In the genomic region with DNA sequence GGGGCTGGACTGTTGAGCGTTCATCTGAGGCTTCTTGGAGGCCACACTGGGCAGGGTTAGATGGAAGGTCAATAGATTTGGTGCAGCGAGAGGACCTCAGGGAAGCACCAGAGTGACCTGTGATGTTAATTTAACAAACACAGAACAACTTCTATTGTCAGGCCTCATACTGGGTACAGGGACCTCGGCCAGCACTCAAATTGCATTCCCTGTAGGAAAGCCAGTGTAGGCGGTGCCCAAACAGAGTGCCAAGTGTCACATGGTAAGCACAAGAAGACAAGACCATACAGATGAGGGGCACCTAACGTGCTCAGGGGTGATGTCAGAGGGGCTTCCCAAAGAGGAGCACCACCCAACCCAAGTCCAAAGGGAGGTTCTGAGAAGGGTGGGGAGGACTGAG, we compare ENCODE assay signal across 15 cellular contexts. TPM values are rescaled to one million over a fixed set of nuclear protein-coding genes. Genes with fewer than 3 reads are reported as not detected.
DNase-seq lines count a peak whose midpoint lies in the region; ATAC-seq and TF ChIP-seq lines count a peak whose summit lies in the region.
"Had no signal": no experiment of that assay in that cellular context is flagged by ENCODE, and none has a peak within 500 bp of the region (broad histone marks: within the 10 kb centered on the region; RNA-seq: fewer than 3 reads in every experiment).

No MANE protein-coding gene starts in this region.

- H3K4me3 Mint-ChIP-seq in Calu3 (ENCODE audit: low read depth, unreplicated experiment) (no peak overlapping the region), progenitor cell of endocrine pancreas (ENCODE audit: low read depth) (no peak overlapping the region)
- H3K4me3 Mint-ChIP-seq in effector memory CD8-positive, alpha-beta T cell = peak overlapping the region; percentile 74 to 84
- peak overlapping the region; percentile 71 for H3K4me3 Mint-ChIP-seq in stimulated activated effector memory CD8-positive, alpha-beta T cell treated with anti-CD3 and anti-CD28 coated beads, Interleukin-12 subunit alpha, Interleukin-12 subunit beta, amount 100 ng/mL, for 72 hours

- DNase-seq in activated naive CD4-positive, alpha-beta T cell treated with anti-CD3 and anti-CD28 coated beads, Interleukin-2, amount 50 U/mL, for 72 hours (ENCODE audit: low spot score in 2 of 2) = no peak
- DNase-seq in activated naive CD4-positive, alpha-beta T cell treated with anti-CD3 and anti-CD28 coated beads, Interleukin-2, amount 50 U/mL, for 16 hours = no peak
- DNase-seq in Calu3 (no peak), progenitor cell of endocrine pancreas (ENCODE audit: low spot score, unreplicated experiment) (no peak), NCI-H128 (lab: John Stamatoyannopoulos, UW; ENCODE audit: unreplicated experiment) (no peak), retina (no peak)
- no peak for DNase-seq in effector memory CD8-positive, alpha-beta T cell
- DNase-seq in stimulated activated effector memory CD8-positive, alpha-beta T cell treated with anti-CD3 and anti-CD28 coated beads, Interleukin-12 subunit alpha, Interleukin-12 subunit beta, amount 100 ng/mL, for 72 hours (ENCODE audit: low spot score in 2 of 2) = no peak
- DNase-seq: MM.1S, NCI-H1694, NCI-H526 treated with DMSO at 0.1 percent for 48 hours, SW 1271 had no signal

- H3K36me3 Mint-ChIP-seq in activated naive CD4-positive, alpha-beta T cell treated with anti-CD3 and anti-CD28 coated beads, Interleukin-2, amount 50 U/mL, for 72 hours = peaks cover 0 to 9% of the 10 kb centered on the region in 2 donors
- peaks cover 14% of the 10 kb centered on the region for H3K36me3 Mint-ChIP-seq in Calu3 (ENCODE audit: insufficient read depth, unreplicated experiment)
- H3K36me3 Mint-ChIP-seq in effector memory CD8-positive, alpha-beta T cell (ENCODE audit: insufficient read depth) = peaks cover 20% of the 10 kb centered on the region
- H3K36me3 Mint-ChIP-seq in stimulated activated effector memory CD8-positive, alpha-beta T cell treated with anti-CD3 and anti-CD28 coated beads, Interleukin-12 subunit alpha, Interleukin-12 subunit beta, amount 100 ng/mL, for 72 hours = peaks cover 13% of the 10 kb centered on the region
- peaks cover 8% of the 10 kb centered on the region for H3K36me3 Mint-ChIP-seq in progenitor cell of endocrine pancreas (ENCODE audit: insufficient read depth)

- H3K27ac Mint-ChIP-seq in activated naive CD4-positive, alpha-beta T cell treated with anti-CD3 and anti-CD28 coated beads, Interleukin-2, amount 50 U/mL, for 72 hours = peak overlapping the region; percentile 16 to 74
- H3K27ac Mint-ChIP-seq in Calu3 (ENCODE audit: unreplicated experiment) (peak overlapping the region; percentile 54), progenitor cell of endocrine pancreas (no peak overlapping the region)
- peak overlapping the region; percentile 55 to 72 for H3K27ac Mint-ChIP-seq in effector memory CD8-positive, alpha-beta T cell
- peak overlapping the region; percentile 89 for H3K27ac Mint-ChIP-seq in stimulated activated effector memory CD8-positive, alpha-beta T cell treated with anti-CD3 and anti-CD28 coated beads, Interleukin-12 subunit alpha, Interleukin-12 subunit beta, amount 100 ng/mL, for 72 hours
- H3K27ac Mint-ChIP-seq: activated T-cell treated with anti-CD3 and anti-CD28 coated beads, Interleukin-2, amount 50 U/mL, for 72 hours had no signal

- intact Hi-C loops in Calu3 (cut with micrococcal nuclease; ENCODE audit: unreplicated experiment) = no loop called here

- no TSS peak for BruUV-seq in Calu3 (replicated peaks; lab: Mats Ljungman, UMichigan)

- TF ChIP-seq CTCF in Calu3 (IDR thresholded peaks at IDR 0.05; ENCODE audit: unreplicated experiment) = no peak
- TF ChIP-seq CTCF in progenitor cell of endocrine pancreas (IDR thresholded peaks at IDR 0.05; ENCODE audit: unreplicated experiment) = no peak

- H3K27me3 Mint-ChIP-seq in Calu3 (ENCODE audit: unreplicated experiment) (no peaks in the 10 kb centered on the region), progenitor cell of endocrine pancreas (no peaks in the 10 kb centered on the region)
- H3K27me3 Mint-ChIP-seq in effector memory CD8-positive, alpha-beta T cell = no peaks in the 10 kb centered on the region

- no peaks in the 10 kb centered on the region for H3K9me3 Mint-ChIP-seq in activated naive CD4-positive, alpha-beta T cell treated with anti-CD3 and anti-CD28 coated beads, Interleukin-2, amount 50 U/mL, for 72 hours
- H3K9me3 Mint-ChIP-seq in Calu3 (ENCODE audit: low read depth, unreplicated experiment) (no peaks in the 10 kb centered on the region), progenitor cell of endocrine pancreas (ENCODE audit: low read depth) (no peaks in the 10 kb centered on the region)
- H3K9me3 Mint-ChIP-seq in effector memory CD8-positive, alpha-beta T cell = no peaks in the 10 kb centered on the region
- H3K9me3 Mint-ChIP-seq in stimulated activated effector memory CD8-positive, alpha-beta T cell treated with anti-CD3 and anti-CD28 coated beads, Interleukin-12 subunit alpha, Interleukin-12 subunit beta, amount 100 ng/mL, for 72 hours = no peaks in the 10 kb centered on the region
- H3K9me3 Mint-ChIP-seq: activated T-cell treated with anti-CD3 and anti-CD28 coated beads, Interleukin-2, amount 50 U/mL, for 72 hours had no signal

- ATAC-seq in activated naive CD4-positive, alpha-beta T cell treated with anti-CD3 and anti-CD28 coated beads, Interleukin-2, amount 50 U/mL, for 72 hours = no peak
- ATAC-seq in effector memory CD8-positive, alpha-beta T cell (replicated peaks) = no peak
- ATAC-seq in stimulated activated effector memory CD8-positive, alpha-beta T cell treated with anti-CD3 and anti-CD28 coated beads, Interleukin-12 subunit alpha, Interleukin-12 subunit beta, amount 100 ng/mL, for 72 hours = no peak

- no peaks in the 10 kb centered on the region for H3K4me1 Mint-ChIP-seq in Calu3 (ENCODE audit: low read depth, unreplicated experiment)
- H3K4me1 Mint-ChIP-seq in effector memory CD8-positive, alpha-beta T cell (ENCODE audit: low read depth in 2 of 2) = peaks cover 9 to 20% of the 10 kb centered on the region in 2 donors
- H3K4me1 Mint-ChIP-seq in stimulated activated effector memory CD8-positive, alpha-beta T cell treated with anti-CD3 and anti-CD28 coated beads, Interleukin-12 subunit alpha, Interleukin-12 subunit beta, amount 100 ng/mL, for 72 hours = peaks cover 28% of the 10 kb centered on the region
- peaks cover 5% of the 10 kb centered on the region for H3K4me1 Mint-ChIP-seq in progenitor cell of endocrine pancreas (ENCODE audit: low read depth)

- CTCF ChIA-PET in Calu3 (lab: Charles Lee) = no interaction called here

RNA-seq across cellular contexts. Expression of gene TMEM269, which starts 1.3 kb away (rescaled TPM):
- total RNA-seq in activated naive CD4-positive, alpha-beta T cell treated with anti-CD3 and anti-CD28 coated beads, Interleukin-2, amount 50 U/mL, for 72 hours = 1 to 10 TPM in 1 of 2 donors, under 1 TPM in 1; 0.53 to 1.7 TPM
- total RNA-seq in Calu3 (2022) (0.94 and 1.7 TPM in 2 replicates), progenitor cell of endocrine pancreas (0.42 and 0.48 TPM in 2 replicates)
- total RNA-seq: dermis microvascular lymphatic vessel endothelial cell, lower lobe of right lung had no signal

RNA-seq across cellular contexts. Expression of gene C1orf50, which starts 19.0 kb away (rescaled TPM):
- total RNA-seq in activated naive CD4-positive, alpha-beta T cell treated with anti-CD3 and anti-CD28 coated beads, Interleukin-2, amount 50 U/mL, for 72 hours = 1 to 10 TPM; 5.7 to 7.9 TPM
- total RNA-seq in Calu3 (2022) = 7.7 and 9.4 TPM in 2 replicates
- total RNA-seq in progenitor cell of endocrine pancreas = 9.7 and 12.0 TPM in 2 replicates

RNA-seq across cellular contexts. Expression of gene P3H1, which starts 19.3 kb away (rescaled TPM):
- 10 to 100 TPM; 34.5 to 45.7 TPM for total RNA-seq in activated naive CD4-positive, alpha-beta T cell treated with anti-CD3 and anti-CD28 coated beads, Interleukin-2, amount 50 U/mL, for 72 hours
- total RNA-seq in Calu3 (2022) (27.9 and 35.1 TPM in 2 replicates), progenitor cell of endocrine pancreas (68.6 and 72.9 TPM in 2 replicates)

RNA-seq across cellular contexts. Expression of gene ERMAP, which starts 30.8 kb away (rescaled TPM):
- 1 to 10 TPM; 4.3 to 5.0 TPM for total RNA-seq in activated naive CD4-positive, alpha-beta T cell treated with anti-CD3 and anti-CD28 coated beads, Interleukin-2, amount 50 U/mL, for 72 hours
- total RNA-seq in Calu3 (2022) = 8.0 and 9.3 TPM in 2 replicates
- 10.4 and 12.9 TPM in 2 replicates for total RNA-seq in progenitor cell of endocrine pancreas

RNA-seq across cellular contexts. Expression of gene SVBP, which starts 31.1 kb away (rescaled TPM):
- 10 to 100 TPM; 15.8 to 30.6 TPM for total RNA-seq in activated naive CD4-positive, alpha-beta T cell treated with anti-CD3 and anti-CD28 coated beads, Interleukin-2, amount 50 U/mL, for 72 hours
- total RNA-seq in Calu3 (2022) (10.1 and 10.8 TPM in 2 replicates), progenitor cell of endocrine pancreas (58.4 and 65.8 TPM in 2 replicates)

Comparison
In these comparisons a context has a peak if more than half of its experiments do, and no peak if none do; other contexts are left out.
1. H3K4me3 Mint-ChIP-seq: peak in effector memory CD8-positive, alpha-beta T cell (2 of 2) and stimulated activated effector memory CD8-positive, alpha-beta T cell treated with anti-CD3 and anti-CD28 coated beads, Interleukin-12 subunit alpha, Interleukin-12 subunit beta, amount 100 ng/mL, for 72 hours (single experiment); none in Calu3 (single experiment) and progenitor cell of endocrine pancreas (single experiment).